Comparison of ENCODE assay signal across 25 cellular contexts in genomic region chr3:8659242-8659641, GRCh38. TPM values are rescaled to one million over a fixed set of nuclear protein-coding genes. Genes with fewer than 3 reads are reported as not detected.
DNase-seq lines count a peak whose midpoint lies in the region; ATAC-seq and TF ChIP-seq lines count a peak whose summit lies in the region.
"Had no signal": no experiment of that assay in that cellular context is flagged by ENCODE, and none has a peak within 500 bp of the region (broad histone marks: within the 10 kb centered on the region; RNA-seq: fewer than 3 reads in every experiment).

No MANE protein-coding gene starts in this region.

- H3K4me1 Mint-ChIP-seq in stimulated activated naive B cell treated with anti-CD40 and anti-IgM and Interleukin-4, amounts not matched to agents 10 μg/mL and 1 μg/mL and 100 μg/mL, for 72 hours, result peaks cover 23 to 33% of the 10 kb centered on the region in 2 donors
- H3K4me1 Mint-ChIP-seq: activated naive CD8-positive, alpha-beta T cell treated with anti-CD3 and anti-CD28 coated beads for 36 hours; activated T-helper 17 cell treated with anti-CD3 and anti-CD28 coated beads, Interleukin-2, amount 50 U/mL, for 72 hours had no signal

- no peak overlapping the region for H3K56ac ChIP-seq in mesendoderm (ENCODE audit: low read length)

- no peak for DNase-seq in SK-N-SH
- no peak for DNase-seq in OCI-LY7 (ENCODE audit: low spot score)
- no peak for DNase-seq in mesendoderm
- no peak for DNase-seq in stimulated activated naive B cell treated with anti-CD40 and anti-IgM and Interleukin-4, amounts not matched to agents 10 μg/mL and 1 μg/mL and 100 μg/mL, for 72 hours
- no peak for DNase-seq in effector memory CD4-positive, alpha-beta T cell
- DNase-seq in inferior parietal cortex (ENCODE audit: extremely low spot score), result no peak
- DNase-seq: activated CD4-positive, alpha-beta T cell treated with anti-CD3 and anti-CD28 coated beads, Interleukin-2, amount 50 U/mL, for 1 hour; activated naive CD8-positive, alpha-beta T cell treated with anti-CD3 and anti-CD28 coated beads for 36 hours; BE2C; dorsolateral prefrontal cortex; foreskin fibroblast; H7; hippocampal formation; islet precursor cell; NCI-H1930; NCI-H446; ovary; stimulated activated naive CD8-positive, alpha-beta T cell treated with anti-CD3 and anti-CD28 coated beads, Interleukin-15, Interleukin-2, amounts not matched to agents 100 U/mL and 50 U/mL, for 24 hours had no signal

- H4K20me1 ChIP-seq in SK-N-SH (ENCODE audit: insufficient read depth), result no peaks in the 10 kb centered on the region
- H4K20me1 ChIP-seq in OCI-LY7 (ENCODE audit: insufficient read depth, low read length), result no peaks in the 10 kb centered on the region

- no peak overlapping the region for H3K9ac ChIP-seq in SK-N-SH
- H3K9ac ChIP-seq in mesendoderm (ENCODE audit: low read length), result no peak overlapping the region

- H3K23ac ChIP-seq in mesendoderm (ENCODE audit: low read length), result no peak overlapping the region

- no peak overlapping the region for H2BK5ac ChIP-seq in mesendoderm (ENCODE audit: low read length)

- no peak overlapping the region for H2BK15ac ChIP-seq in mesendoderm (replicated peaks; ENCODE audit: low read depth)

- no peak overlapping the region for H4K8ac ChIP-seq in mesendoderm (ENCODE audit: low read depth, low read length)

- peak overlapping the region; percentile 48 for H3K27ac Mint-ChIP-seq in stimulated activated naive B cell treated with anti-CD40 and anti-IgM and Interleukin-4, amounts not matched to agents 10 μg/mL and 1 μg/mL and 100 μg/mL, for 72 hours
- H3K27ac Mint-ChIP-seq: activated naive CD8-positive, alpha-beta T cell treated with anti-CD3 and anti-CD28 coated beads for 36 hours; activated T-helper 17 cell treated with anti-CD3 and anti-CD28 coated beads, Interleukin-2, amount 50 U/mL, for 72 hours had no signal

- H3K4me1 ChIP-seq in SK-N-SH (ENCODE audit: control insufficient read depth in 1 of 2, insufficient read depth in 2 of 2, low read depth in 1 of 2, low read length in 1 of 2) (peaks cover 19 to 67% of the 10 kb centered on the region in 2 experiments), OCI-LY7 (ENCODE audit: insufficient read depth, low read length, poor library complexity, severe bottlenecking) (peaks cover 39% of the 10 kb centered on the region), mesendoderm (ENCODE audit: control insufficient read depth, low read depth, low read length) (peaks cover 9% of the 10 kb centered on the region)
- no peaks in the 10 kb centered on the region for H3K4me1 ChIP-seq in effector memory CD4-positive, alpha-beta T cell (ENCODE audit: control insufficient read depth, insufficient read depth, low read length, poor library complexity, severe bottlenecking)

- TF ChIP-seq EP300 in SK-N-SH (IDR thresholded peaks at IDR 0.05; ENCODE audit: borderline replicate concordance in 1 of 2, low read depth in 1 of 2, low read length in 1 of 2), result no peak

- no peak overlapping the region for H3K4me2 ChIP-seq in SK-N-SH
- peak overlapping the region; percentile 43; the same call in 1 of the 2 replicates for H3K4me2 ChIP-seq in OCI-LY7 (ENCODE audit: low read length)
- no peak overlapping the region for H3K4me2 ChIP-seq in mesendoderm (ENCODE audit: low read length)

- intact Hi-C loops in OCI-LY7 (cut with micrococcal nuclease; ENCODE audit: unreplicated experiment), result no loop called here

- H3K36me3 ChIP-seq in SK-N-SH (replicated peaks in 1 of 2; ENCODE audit: control insufficient read depth in 1 of 2, insufficient read depth in 2 of 2, low read length in 1 of 2) (no peaks in the 10 kb centered on the region), OCI-LY7 (ENCODE audit: insufficient read depth, low read length) (no peaks in the 10 kb centered on the region), mesendoderm (ENCODE audit: control insufficient read depth, insufficient read depth, low read length) (no peaks in the 10 kb centered on the region)
- H3K36me3 ChIP-seq in effector memory CD4-positive, alpha-beta T cell (ENCODE audit: control insufficient read depth, insufficient read depth, low read length), result no peaks in the 10 kb centered on the region
- H3K36me3 ChIP-seq: BE2C, ovary had no signal

- H2AFZ ChIP-seq in SK-N-SH (ENCODE audit: low read depth) (no peak overlapping the region), OCI-LY7 (ENCODE audit: low read length) (no peak overlapping the region)

- no peak for TF ChIP-seq RAD21 in SK-N-SH (IDR thresholded peaks at IDR 0.05; ENCODE audit: low read length)

- WGBS in SK-N-SH (ENCODE audit: low lambda C conversion rate), result 85% methylated on average over 4 of the region's 4 CpGs
- no CpG with 5 or more reads among the region's 4 CpGs for WGBS in mesendoderm (ENCODE audit: extremely low coverage, insufficient coverage, low lambda C conversion rate)

- H3K79me2 ChIP-seq in SK-N-SH (ENCODE audit: insufficient read depth) (no peaks in the 10 kb centered on the region), OCI-LY7 (ENCODE audit: insufficient read depth, low read depth, low read length) (no peaks in the 10 kb centered on the region), mesendoderm (ENCODE audit: control insufficient read depth, insufficient read depth, low read length) (no peaks in the 10 kb centered on the region)

- H3K27me3 Mint-ChIP-seq in stimulated activated naive B cell treated with anti-CD40 and anti-IgM and Interleukin-4, amounts not matched to agents 10 μg/mL and 1 μg/mL and 100 μg/mL, for 72 hours, result peaks cover 0 to 3% of the 10 kb centered on the region in 2 donors

- no peak for ATAC-seq in SK-N-SH treated with all-trans-retinoic acid at 6 μM for 48 hours
- no peak for ATAC-seq in stimulated activated naive B cell treated with anti-CD40 and anti-IgM and Interleukin-4, amounts not matched to agents 10 μg/mL and 1 μg/mL and 100 μg/mL, for 72 hours (replicated peaks)
- no peak for ATAC-seq in activated CD4-positive, CD25-positive, alpha-beta regulatory T cell treated with anti-CD3 and anti-CD28 coated beads, Interleukin-2, amount 50 U/mL, for 24 hours
- ATAC-seq: activated T-helper 17 cell treated with anti-CD3 and anti-CD28 coated beads, Interleukin-2, amount 50 U/mL, for 72 hours; stimulated activated naive CD8-positive, alpha-beta T cell treated with anti-CD3 and anti-CD28 coated beads, Interleukin-15, Interleukin-2, amounts not matched to agents 100 U/mL and 50 U/mL, for 24 hours had no signal

- H4K5ac ChIP-seq in mesendoderm (ENCODE audit: low read length), result no peak overlapping the region

- POLR2A ChIA-PET in SK-N-SH (lab: Yijun Ruan, JAX) (interaction anchor here (1.1 kb wide), 1 partner anchor 9 kb away, joined by 3 read pairs; no protein-coding TSS in a partner anchor), OCI-LY7 (lab: Charles Lee) (no interaction called here)

- BruUV-seq in OCI-LY7 (replicated peaks; lab: Mats Ljungman, UMichigan), result no TSS peak

- H3K9me3 ChIP-seq in SK-N-SH (no peaks in the 10 kb centered on the region), OCI-LY7 (ENCODE audit: low read length) (no peaks in the 10 kb centered on the region)
- H3K9me3 ChIP-seq in effector memory CD4-positive, alpha-beta T cell (ENCODE audit: control insufficient read depth, low read length), result no peaks in the 10 kb centered on the region
- H3K9me3 ChIP-seq: BE2C, ovary had no signal

- H3K36me3 Mint-ChIP-seq in stimulated activated naive B cell treated with anti-CD40 and anti-IgM and Interleukin-4, amounts not matched to agents 10 μg/mL and 1 μg/mL and 100 μg/mL, for 72 hours, result peaks cover 0 to 5% of the 10 kb centered on the region in 2 donors
- H3K36me3 Mint-ChIP-seq: activated naive CD8-positive, alpha-beta T cell treated with anti-CD3 and anti-CD28 coated beads for 36 hours had no signal

- TF ChIP-seq CTCF in SK-N-SH (IDR thresholded peaks at IDR 0.05) (no peak), OCI-LY7 (conservative IDR thresholded peaks at IDR 0.05; ENCODE audit: low read length) (no peak)

- no peaks in the 10 kb centered on the region for H3K79me1 ChIP-seq in mesendoderm (ENCODE audit: low read length)

- H3K4me3 Mint-ChIP-seq in stimulated activated naive B cell treated with anti-CD40 and anti-IgM and Interleukin-4, amounts not matched to agents 10 μg/mL and 1 μg/mL and 100 μg/mL, for 72 hours, result peak overlapping the region; percentile 42 to 46
- H3K4me3 Mint-ChIP-seq: activated naive CD8-positive, alpha-beta T cell treated with anti-CD3 and anti-CD28 coated beads for 36 hours; activated T-helper 17 cell treated with anti-CD3 and anti-CD28 coated beads, Interleukin-2, amount 50 U/mL, for 72 hours had no signal

- no peak overlapping the region for H3K4me3 ChIP-seq in SK-N-SH (ENCODE audit: low read depth in 2 of 2, low read length in 1 of 2)
- no peak overlapping the region for H3K4me3 ChIP-seq in OCI-LY7 (ENCODE audit: low read depth, low read length, poor library complexity, severe bottlenecking)
- H3K4me3 ChIP-seq in mesendoderm (ENCODE audit: low read length), result no peak overlapping the region
- H3K4me3 ChIP-seq in effector memory CD4-positive, alpha-beta T cell (ENCODE audit: insufficient read depth, low read depth, low read length, poor library complexity, severe bottlenecking), result no peak overlapping the region
- H3K4me3 ChIP-seq: dorsolateral prefrontal cortex, ovary, skin epidermis had no signal

- H3K9me2 ChIP-seq in SK-N-SH (no peaks in the 10 kb centered on the region), OCI-LY7 (ENCODE audit: insufficient read depth, low read length) (no peaks in the 10 kb centered on the region)

- H3K18ac ChIP-seq in mesendoderm (ENCODE audit: low read length), result no peak overlapping the region

- peak overlapping the region; percentile 7 for H2AK5ac ChIP-seq in mesendoderm (ENCODE audit: low read length)

- CTCF ChIA-PET in SK-N-SH (lab: Yijun Ruan, JAX), result interaction anchor here (1.1 to 1.3 kb wide), 2 partner anchors 35 to 110 kb away, joined by 3 to 5 read pairs; partner anchors contain the start of gene OXTR
- CTCF ChIA-PET in OCI-LY7 (lab: Charles Lee; ENCODE audit: unreplicated experiment), result no interaction called here

- H3K27me3 ChIP-seq in SK-N-SH (ENCODE audit: insufficient read depth) (no peaks in the 10 kb centered on the region), mesendoderm (ENCODE audit: insufficient read depth, low read length, poor library complexity) (no peaks in the 10 kb centered on the region)
- no peaks in the 10 kb centered on the region for H3K27me3 ChIP-seq in effector memory CD4-positive, alpha-beta T cell (replicated peaks; ENCODE audit: control insufficient read depth, insufficient read depth, low read length, poor library complexity, severe bottlenecking)
- H3K27me3 ChIP-seq: BE2C, dorsolateral prefrontal cortex, ovary had no signal

- H2BK120ac ChIP-seq in mesendoderm (ENCODE audit: low read depth, low read length), result no peak overlapping the region

- H3F3A ChIP-seq in SK-N-SH (replicated peaks; ENCODE audit: insufficient read depth), result peaks cover 24% of the 10 kb centered on the region

- H3K9me3 Mint-ChIP-seq in stimulated activated naive B cell treated with anti-CD40 and anti-IgM and Interleukin-4, amounts not matched to agents 10 μg/mL and 1 μg/mL and 100 μg/mL, for 72 hours, result peaks cover under 1 to 2% of the 10 kb centered on the region in 2 donors
- H3K9me3 Mint-ChIP-seq: activated naive CD8-positive, alpha-beta T cell treated with anti-CD3 and anti-CD28 coated beads for 36 hours; activated T-helper 17 cell treated with anti-CD3 and anti-CD28 coated beads, Interleukin-2, amount 50 U/mL, for 72 hours had no signal

- H3K4ac ChIP-seq in mesendoderm (ENCODE audit: low read depth, low read length), result no peak overlapping the region

- H3K27ac ChIP-seq in SK-N-SH (ENCODE audit: low read depth in 2 of 2, low read length in 1 of 2), result peak overlapping the region; percentile 33 to 96; a peak in 3 of 4 replicates
- peak overlapping the region; percentile 69 for H3K27ac ChIP-seq in OCI-LY7 (ENCODE audit: low read depth, low read length, poor library complexity, severe bottlenecking)
- H3K27ac ChIP-seq in mesendoderm (ENCODE audit: low read depth, low read length), result no peak overlapping the region
- no peak overlapping the region for H3K27ac ChIP-seq in effector memory CD4-positive, alpha-beta T cell (ENCODE audit: insufficient read depth, low read length, poor library complexity, severe bottlenecking)
- H3K27ac ChIP-seq: 22Rv1, skin epidermis had no signal

RNA-seq across cellular contexts. Expression of gene SSUH2, which starts 14.6 kb away (rescaled TPM):
- polyA plus RNA-seq in SK-N-SH (2012; rRNA removed), result 0.18 and 0.26 TPM in 2 replicates
- 0.10 and 0.30 TPM in 2 replicates for polyA plus RNA-seq in SK-N-SH (2012; cell fraction: cytosol; rRNA removed)
- polyA plus RNA-seq in SK-N-SH (2012; cell fraction: nucleus; rRNA removed), result 0.75 and 1.1 TPM in 2 replicates
- 0.16 TPM in 1 of 2 replicates, not detected in the other for total RNA-seq in OCI-LY7 (2014; rRNA removed; shearing (Covaris generic))
- total RNA-seq in OCI-LY7 (2022), result 0.66 TPM in 1 of 2 replicates, not detected in the other
- 0.25 TPM for polyA plus RNA-seq in mesendoderm (2013, experiment 1 of 2)
- 0.25 TPM for polyA plus RNA-seq in mesendoderm (2013, experiment 2 of 2)
- total RNA-seq: epithelial cell of proximal tubule, lung microvascular endothelial cell had no signal

Comparison
In these comparisons a context has a peak if more than half of its experiments do, and no peak if none do; other contexts are left out.
1. H3K27ac ChIP-seq: peak in SK-N-SH (2 of 2) and OCI-LY7 (single experiment); none in mesendoderm (single experiment) and effector memory CD4-positive, alpha-beta T cell (single experiment).